In the genomic region with DNA sequence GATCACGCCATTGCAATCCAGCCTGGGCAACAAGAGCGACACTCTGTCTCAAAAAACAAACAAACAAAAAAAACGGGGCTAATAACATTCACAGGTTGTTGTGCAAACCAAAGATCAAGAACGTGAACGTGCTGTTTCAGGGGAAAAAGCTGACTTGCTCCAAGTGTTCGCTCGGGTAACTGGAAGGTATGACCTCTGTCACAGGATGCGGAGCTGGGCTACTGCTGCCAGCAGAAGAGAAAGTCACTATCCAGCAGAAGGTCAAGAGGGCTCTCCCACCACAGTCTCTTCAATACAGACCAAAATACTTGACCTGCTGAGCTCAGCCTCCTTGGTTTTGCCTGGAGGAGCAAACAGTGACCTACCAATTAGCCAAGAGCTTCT, we compare ENCODE assay signal across 2 cellular contexts.
TF ChIP-seq lines count a peak whose summit lies in the region.

No MANE protein-coding gene starts in this region.

TF ChIP-seq in IMR-90, 13 proteins besides CTCF, POLR2A, EP300 and RAD21:
- TF ChIP-seq CEBPB (IDR thresholded peaks at IDR 0.05; ENCODE audit: low read depth, low read length) (no peak), MAFK (IDR thresholded peaks at IDR 0.05; ENCODE audit: low read depth, low read length) (no peak), MXI1 (IDR thresholded peaks at IDR 0.05; ENCODE audit: borderline replicate concordance, low read depth, low read length) (no peak), SMC3 (IDR thresholded peaks at IDR 0.05; ENCODE audit: low read depth, low read length) (no peak), BHLHE40 (IDR thresholded peaks at IDR 0.05; ENCODE audit: low read depth, low read length) (no peak), CHD1 (IDR thresholded peaks at IDR 0.05; ENCODE audit: low read depth, low read length) (no peak), NFE2L2 (IDR thresholded peaks at IDR 0.05; ENCODE audit: low read depth, low read length) (no peak), FOS (IDR thresholded peaks at IDR 0.05; ENCODE audit: low read depth, low read length) (no peak), RCOR1 (IDR thresholded peaks at IDR 0.05; ENCODE audit: insufficient replicate concordance, low read length) (no peak), RFX5 (IDR thresholded peaks at IDR 0.05; ENCODE audit: low read depth, low read length) (no peak), MAZ (IDR thresholded peaks at IDR 0.05; ENCODE audit: borderline replicate concordance, low read depth, low read length) (no peak)
- TF ChIP-seq, protein P1, sequence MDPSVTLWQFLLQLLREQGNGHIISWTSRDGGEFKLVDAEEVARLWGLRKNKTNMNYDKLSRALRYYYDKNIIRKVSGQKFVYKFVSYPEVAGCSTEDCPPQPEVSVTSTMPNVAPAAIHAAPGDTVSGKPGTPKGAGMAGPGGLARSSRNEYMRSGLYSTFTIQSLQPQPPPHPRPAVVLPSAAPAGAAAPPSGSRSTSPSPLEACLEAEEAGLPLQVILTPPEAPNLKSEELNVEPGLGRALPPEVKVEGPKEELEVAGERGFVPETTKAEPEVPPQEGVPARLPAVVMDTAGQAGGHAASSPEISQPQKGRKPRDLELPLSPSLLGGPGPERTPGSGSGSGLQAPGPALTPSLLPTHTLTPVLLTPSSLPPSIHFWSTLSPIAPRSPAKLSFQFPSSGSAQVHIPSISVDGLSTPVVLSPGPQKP (IDR thresholded peaks at IDR 0.05; ENCODE audit: borderline replicate concordance, low read depth, low read length): no peak
- TF ChIP-seq, protein P2, sequence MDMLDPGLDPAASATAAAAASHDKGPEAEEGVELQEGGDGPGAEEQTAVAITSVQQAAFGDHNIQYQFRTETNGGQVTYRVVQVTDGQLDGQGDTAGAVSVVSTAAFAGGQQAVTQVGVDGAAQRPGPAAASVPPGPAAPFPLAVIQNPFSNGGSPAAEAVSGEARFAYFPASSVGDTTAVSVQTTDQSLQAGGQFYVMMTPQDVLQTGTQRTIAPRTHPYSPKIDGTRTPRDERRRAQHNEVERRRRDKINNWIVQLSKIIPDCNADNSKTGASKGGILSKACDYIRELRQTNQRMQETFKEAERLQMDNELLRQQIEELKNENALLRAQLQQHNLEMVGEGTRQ (IDR thresholded peaks at IDR 0.05; ENCODE audit: low read depth, low read length): no peak

TF ChIP-seq in H1, 55 proteins besides CTCF, POLR2A, EP300 and RAD21:
- TF ChIP-seq YY1 (IDR thresholded peaks at IDR 0.05; ENCODE audit: low read depth, low read length): no peak
- no peak for TF ChIP-seq CTBP2 (IDR thresholded peaks at IDR 0.05; ENCODE audit: borderline replicate concordance, insufficient read depth, insufficient read length, low read length)
- TF ChIP-seq CEBPB (IDR thresholded peaks at IDR 0.05; ENCODE audit: low read depth, low read length): no peak
- no peak for TF ChIP-seq SP1 (IDR thresholded peaks at IDR 0.05; ENCODE audit: low read depth, low read length)
- TF ChIP-seq KDM5A (IDR thresholded peaks at IDR 0.05; ENCODE audit: low read length): no peak
- TF ChIP-seq ASH2L (IDR thresholded peaks at IDR 0.05; ENCODE audit: low read length): no peak
- TF ChIP-seq, protein P3, sequence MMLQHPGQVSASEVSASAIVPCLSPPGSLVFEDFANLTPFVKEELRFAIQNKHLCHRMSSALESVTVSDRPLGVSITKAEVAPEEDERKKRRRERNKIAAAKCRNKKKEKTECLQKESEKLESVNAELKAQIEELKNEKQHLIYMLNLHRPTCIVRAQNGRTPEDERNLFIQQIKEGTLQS (IDR thresholded peaks at IDR 0.05; ENCODE audit: insufficient read depth, low read depth, low read length): no peak
- no peak for TF ChIP-seq JUN (IDR thresholded peaks at IDR 0.05; ENCODE audit: low read depth, low read length)
- TF ChIP-seq BRCA1 (IDR thresholded peaks at IDR 0.05; ENCODE audit: low read depth, low read length): no peak
- TF ChIP-seq, protein P2 (IDR thresholded peaks at IDR 0.05; ENCODE audit: low read length): no peak
- TF ChIP-seq, protein P4, sequence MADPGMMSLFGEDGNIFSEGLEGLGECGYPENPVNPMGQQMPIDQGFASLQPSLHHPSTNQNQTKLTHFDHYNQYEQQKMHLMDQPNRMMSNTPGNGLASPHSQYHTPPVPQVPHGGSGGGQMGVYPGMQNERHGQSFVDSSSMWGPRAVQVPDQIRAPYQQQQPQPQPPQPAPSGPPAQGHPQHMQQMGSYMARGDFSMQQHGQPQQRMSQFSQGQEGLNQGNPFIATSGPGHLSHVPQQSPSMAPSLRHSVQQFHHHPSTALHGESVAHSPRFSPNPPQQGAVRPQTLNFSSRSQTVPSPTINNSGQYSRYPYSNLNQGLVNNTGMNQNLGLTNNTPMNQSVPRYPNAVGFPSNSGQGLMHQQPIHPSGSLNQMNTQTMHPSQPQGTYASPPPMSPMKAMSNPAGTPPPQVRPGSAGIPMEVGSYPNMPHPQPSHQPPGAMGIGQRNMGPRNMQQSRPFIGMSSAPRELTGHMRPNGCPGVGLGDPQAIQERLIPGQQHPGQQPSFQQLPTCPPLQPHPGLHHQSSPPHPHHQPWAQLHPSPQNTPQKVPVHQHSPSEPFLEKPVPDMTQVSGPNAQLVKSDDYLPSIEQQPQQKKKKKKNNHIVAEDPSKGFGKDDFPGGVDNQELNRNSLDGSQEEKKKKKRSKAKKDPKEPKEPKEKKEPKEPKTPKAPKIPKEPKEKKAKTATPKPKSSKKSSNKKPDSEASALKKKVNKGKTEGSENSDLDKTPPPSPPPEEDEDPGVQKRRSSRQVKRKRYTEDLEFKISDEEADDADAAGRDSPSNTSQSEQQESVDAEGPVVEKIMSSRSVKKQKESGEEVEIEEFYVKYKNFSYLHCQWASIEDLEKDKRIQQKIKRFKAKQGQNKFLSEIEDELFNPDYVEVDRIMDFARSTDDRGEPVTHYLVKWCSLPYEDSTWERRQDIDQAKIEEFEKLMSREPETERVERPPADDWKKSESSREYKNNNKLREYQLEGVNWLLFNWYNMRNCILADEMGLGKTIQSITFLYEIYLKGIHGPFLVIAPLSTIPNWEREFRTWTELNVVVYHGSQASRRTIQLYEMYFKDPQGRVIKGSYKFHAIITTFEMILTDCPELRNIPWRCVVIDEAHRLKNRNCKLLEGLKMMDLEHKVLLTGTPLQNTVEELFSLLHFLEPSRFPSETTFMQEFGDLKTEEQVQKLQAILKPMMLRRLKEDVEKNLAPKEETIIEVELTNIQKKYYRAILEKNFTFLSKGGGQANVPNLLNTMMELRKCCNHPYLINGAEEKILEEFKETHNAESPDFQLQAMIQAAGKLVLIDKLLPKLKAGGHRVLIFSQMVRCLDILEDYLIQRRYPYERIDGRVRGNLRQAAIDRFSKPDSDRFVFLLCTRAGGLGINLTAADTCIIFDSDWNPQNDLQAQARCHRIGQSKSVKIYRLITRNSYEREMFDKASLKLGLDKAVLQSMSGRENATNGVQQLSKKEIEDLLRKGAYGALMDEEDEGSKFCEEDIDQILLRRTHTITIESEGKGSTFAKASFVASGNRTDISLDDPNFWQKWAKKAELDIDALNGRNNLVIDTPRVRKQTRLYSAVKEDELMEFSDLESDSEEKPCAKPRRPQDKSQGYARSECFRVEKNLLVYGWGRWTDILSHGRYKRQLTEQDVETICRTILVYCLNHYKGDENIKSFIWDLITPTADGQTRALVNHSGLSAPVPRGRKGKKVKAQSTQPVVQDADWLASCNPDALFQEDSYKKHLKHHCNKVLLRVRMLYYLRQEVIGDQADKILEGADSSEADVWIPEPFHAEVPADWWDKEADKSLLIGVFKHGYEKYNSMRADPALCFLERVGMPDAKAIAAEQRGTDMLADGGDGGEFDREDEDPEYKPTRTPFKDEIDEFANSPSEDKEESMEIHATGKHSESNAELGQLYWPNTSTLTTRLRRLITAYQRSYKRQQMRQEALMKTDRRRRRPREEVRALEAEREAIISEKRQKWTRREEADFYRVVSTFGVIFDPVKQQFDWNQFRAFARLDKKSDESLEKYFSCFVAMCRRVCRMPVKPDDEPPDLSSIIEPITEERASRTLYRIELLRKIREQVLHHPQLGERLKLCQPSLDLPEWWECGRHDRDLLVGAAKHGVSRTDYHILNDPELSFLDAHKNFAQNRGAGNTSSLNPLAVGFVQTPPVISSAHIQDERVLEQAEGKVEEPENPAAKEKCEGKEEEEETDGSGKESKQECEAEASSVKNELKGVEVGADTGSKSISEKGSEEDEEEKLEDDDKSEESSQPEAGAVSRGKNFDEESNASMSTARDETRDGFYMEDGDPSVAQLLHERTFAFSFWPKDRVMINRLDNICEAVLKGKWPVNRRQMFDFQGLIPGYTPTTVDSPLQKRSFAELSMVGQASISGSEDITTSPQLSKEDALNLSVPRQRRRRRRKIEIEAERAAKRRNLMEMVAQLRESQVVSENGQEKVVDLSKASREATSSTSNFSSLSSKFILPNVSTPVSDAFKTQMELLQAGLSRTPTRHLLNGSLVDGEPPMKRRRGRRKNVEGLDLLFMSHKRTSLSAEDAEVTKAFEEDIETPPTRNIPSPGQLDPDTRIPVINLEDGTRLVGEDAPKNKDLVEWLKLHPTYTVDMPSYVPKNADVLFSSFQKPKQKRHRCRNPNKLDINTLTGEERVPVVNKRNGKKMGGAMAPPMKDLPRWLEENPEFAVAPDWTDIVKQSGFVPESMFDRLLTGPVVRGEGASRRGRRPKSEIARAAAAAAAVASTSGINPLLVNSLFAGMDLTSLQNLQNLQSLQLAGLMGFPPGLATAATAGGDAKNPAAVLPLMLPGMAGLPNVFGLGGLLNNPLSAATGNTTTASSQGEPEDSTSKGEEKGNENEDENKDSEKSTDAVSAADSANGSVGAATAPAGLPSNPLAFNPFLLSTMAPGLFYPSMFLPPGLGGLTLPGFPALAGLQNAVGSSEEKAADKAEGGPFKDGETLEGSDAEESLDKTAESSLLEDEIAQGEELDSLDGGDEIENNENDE (IDR thresholded peaks at IDR 0.05; ENCODE audit: insufficient replicate concordance, low read length): no peak
